ENCODE assay signal across 21 cellular contexts in genomic region chr3:65080432-65080831, GRCh38.
DNase-seq lines count a peak whose midpoint lies in the region; ATAC-seq and TF ChIP-seq lines count a peak whose summit lies in the region.
"Had no signal": no experiment of that assay in that cellular context is flagged by ENCODE, and none has a peak within 500 bp of the region (broad histone marks: within the 10 kb centered on the region; RNA-seq: fewer than 3 reads in every experiment).

No MANE protein-coding gene starts in this region.

- no peak for ATAC-seq in GM21786 (IDR thresholded peaks at IDR 0.05; ENCODE audit: unreplicated experiment)
- ATAC-seq in naive thymus-derived CD4-positive, alpha-beta T cell, result no peak

- no peaks in the 10 kb centered on the region for H3K27me3 Mint-ChIP-seq in naive thymus-derived CD4-positive, alpha-beta T cell

- CTCF ChIA-PET in naive thymus-derived CD4-positive, alpha-beta T cell (lab: Charles Lee), result no interaction called here

- H3K4me3 ChIP-seq in naive thymus-derived CD4-positive, alpha-beta T cell (ENCODE audit: low read length), result no peak overlapping the region
- H3K4me3 ChIP-seq: breast epithelium, skin epidermis, suprapubic skin had no signal

- H3K9me3 ChIP-seq in naive thymus-derived CD4-positive, alpha-beta T cell (ENCODE audit: control insufficient read depth in 2 of 3, low read length in 3 of 3), result no peaks in the 10 kb centered on the region
- H3K9me3 ChIP-seq: suprapubic skin had no signal

- TF ChIP-seq CTCF in VCaP (conservative IDR thresholded peaks at IDR 0.05), result peak; percentile 62

- no peaks in the 10 kb centered on the region for H3K27me3 ChIP-seq in naive thymus-derived CD4-positive, alpha-beta T cell (ENCODE audit: control insufficient read depth in 2 of 2, insufficient read depth in 2 of 2, low read length in 2 of 2)
- H3K27me3 ChIP-seq: breast epithelium, suprapubic skin had no signal

- H3K4me3 Mint-ChIP-seq in naive thymus-derived CD4-positive, alpha-beta T cell, result no peak overlapping the region
- H3K4me3 Mint-ChIP-seq: T-helper 1 cell treated with Interleukin-12 subunit alpha and Interleukin-12 subunit beta and Interleukin-4 antibody, amounts not matched to agents 30 μg/mL and 1 μg/mL, for 36 hours had no signal

- POLR2A ChIA-PET in naive thymus-derived CD4-positive, alpha-beta T cell (lab: Charles Lee), result no interaction called here

- DNase-seq in A172 (ENCODE audit: low spot score), result peak; percentile 4
- DNase-seq in D341Med (ENCODE audit: low spot score), result peak; percentile 51
- DNase-seq in kidney glomerular epithelial cell (lab: John Stamatoyannopoulos, UW), result peak; percentile 28
- DNase-seq in NCI-H2227 (lab: John Stamatoyannopoulos, UW; ENCODE audit: unreplicated experiment), result no peak
- no peak for DNase-seq in substantia nigra (lab: John Stamatoyannopoulos, UW)
- DNase-seq in naive thymus-derived CD4-positive, alpha-beta T cell, result no peak
- DNase-seq: activated CD4-positive, CD25-positive, alpha-beta regulatory T cell; COR-L47; H7; head of caudate nucleus; NCI-H1048; NCI-H2171 treated with DMSO at 0.1 percent for 48 hours; nucleus accumbens had no signal

- no peaks in the 10 kb centered on the region for H3K36me3 ChIP-seq in naive thymus-derived CD4-positive, alpha-beta T cell (ENCODE audit: control insufficient read depth in 2 of 3, insufficient read depth in 3 of 3, low read length in 3 of 3)
- H3K36me3 ChIP-seq: breast epithelium, suprapubic skin had no signal

- intact Hi-C loops in naive thymus-derived CD4-positive, alpha-beta T cell (cut with micrococcal nuclease), result no loop called here

- peaks cover 2 to 17% (median 8%) of the 10 kb centered on the region in 11 donors for H3K9me3 Mint-ChIP-seq in naive thymus-derived CD4-positive, alpha-beta T cell
- H3K9me3 Mint-ChIP-seq: T-helper 1 cell treated with Interleukin-12 subunit alpha and Interleukin-12 subunit beta and Interleukin-4 antibody, amounts not matched to agents 30 μg/mL and 1 μg/mL, for 36 hours had no signal

- H3K4me1 Mint-ChIP-seq in naive thymus-derived CD4-positive, alpha-beta T cell, result no peaks in the 10 kb centered on the region

- no peaks in the 10 kb centered on the region for H3K36me3 Mint-ChIP-seq in naive thymus-derived CD4-positive, alpha-beta T cell

- H3K27ac ChIP-seq in VCaP (no peak overlapping the region), substantia nigra (ENCODE audit: low read depth, low read length, poor library complexity, severe bottlenecking) (no peak overlapping the region)
- no peak overlapping the region for H3K27ac ChIP-seq in naive thymus-derived CD4-positive, alpha-beta T cell (ENCODE audit: low read depth, low read length)
- H3K27ac ChIP-seq: breast epithelium, HL-60, RWPE1, skin epidermis, suprapubic skin had no signal

- no peak overlapping the region for H3K27ac Mint-ChIP-seq in naive thymus-derived CD4-positive, alpha-beta T cell
- H3K27ac Mint-ChIP-seq: T-helper 1 cell treated with Interleukin-12 subunit alpha and Interleukin-12 subunit beta and Interleukin-4 antibody, amounts not matched to agents 30 μg/mL and 1 μg/mL, for 36 hours had no signal

- H3K4me1 ChIP-seq in naive thymus-derived CD4-positive, alpha-beta T cell (ENCODE audit: control insufficient read depth in 2 of 2, insufficient read depth in 2 of 2, low read length in 2 of 2), result no peaks in the 10 kb centered on the region
- H3K4me1 ChIP-seq: breast epithelium, suprapubic skin had no signal

Comparison
In these comparisons a context has a peak if more than half of its experiments do, and no peak if none do; other contexts are left out.
1. DNase-seq: peak in A172 (single experiment), D341Med (single experiment) and kidney glomerular epithelial cell (single experiment); none in NCI-H2227 (single experiment), substantia nigra (0 of 49) and naive thymus-derived CD4-positive, alpha-beta T cell (0 of 9).